24 cellular contexts compared by ENCODE assay signal in the genomic region with DNA sequence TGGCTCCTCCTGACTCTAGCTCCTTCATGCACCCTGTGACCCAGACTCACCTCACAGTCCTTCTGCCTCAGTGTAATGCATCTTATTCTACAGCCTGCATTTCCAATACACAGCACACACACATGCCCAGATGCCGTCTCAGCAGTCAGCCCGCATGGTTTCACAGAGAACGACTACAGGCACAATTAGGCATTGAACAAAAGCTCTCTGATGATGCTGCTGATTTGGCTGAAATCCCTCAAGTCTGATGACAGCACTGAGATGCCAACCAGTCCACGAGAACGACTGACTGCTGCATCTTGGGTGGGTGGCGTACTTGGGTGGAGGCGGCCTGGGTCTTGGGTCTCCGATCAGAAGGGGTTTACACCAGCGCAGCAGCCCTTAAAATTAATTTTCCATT.
DNase-seq lines count a peak whose midpoint lies in the region; TF ChIP-seq lines count a peak whose summit lies in the region.
"Had no signal": no experiment of that assay in that cellular context is flagged by ENCODE, and none has a peak within 500 bp of the region (broad histone marks: within the 10 kb centered on the region; RNA-seq: fewer than 3 reads in every experiment).

No MANE protein-coding gene starts in this region.

- TF ChIP-seq CTCF in BE2C (IDR thresholded peaks at IDR 0.05; ENCODE audit: low read depth, low read length) (no peak), stomach (IDR thresholded peaks at IDR 0.05) (no peak), coronary artery (IDR thresholded peaks at IDR 0.05) (no peak)

- TF ChIP-seq POLR2A in stomach (IDR thresholded peaks at IDR 0.05), result no peak

- intact Hi-C loops in stomach (cut with DNase I; ENCODE audit: low total_unique reads), result no loop called here

- H3K36me3 ChIP-seq in BE2C, result no peaks in the 10 kb centered on the region
- H3K36me3 ChIP-seq in stomach, result no peaks in the 10 kb centered on the region
- H3K36me3 ChIP-seq: BLaER1, brain microvascular endothelial cell, heart right ventricle, Peyer's patch, SJSA1, transverse colon had no signal

- in situ Hi-C loops in SK-MEL-5 (cut with HindIII; ENCODE audit: low pct_unique_long_range_greater_than_20kb, low sequenced_read_pairs), result no loop called here

- H3K4me3 ChIP-seq in BE2C (ENCODE audit: low read depth, low read length) (no peak overlapping the region), stomach (no peak overlapping the region), coronary artery (no peak overlapping the region)
- H3K4me3 ChIP-seq: A549, BLaER1, GM23248, heart right ventricle, mucosa of descending colon, Peyer's patch, SJSA1, transverse colon had no signal

- H3K9me3 ChIP-seq in BE2C (no peaks in the 10 kb centered on the region), stomach (no peaks in the 10 kb centered on the region)
- H3K9me3 ChIP-seq: A549, BLaER1, mucosa of descending colon, Peyer's patch, SJSA1, transverse colon had no signal

- DNase-seq in BE2C (peak; percentile 32), SK-MEL-5 (ENCODE audit: low read depth, low spot score) (peak; percentile 63), globus pallidus (ENCODE audit: low spot score) (peak; percentile 92), nucleus accumbens (lab: John Stamatoyannopoulos, UW) (peak in 48 of 56 donors; percentile 8 to 83 (median 63)), stomach (no peak), coronary artery (ENCODE audit: low spot score) (no peak), SHP77 treated with DMSO at 0.1 percent for 48 hours (lab: John Stamatoyannopoulos, UW) (no peak), NCI-H524 treated with DMSO at 0.1 percent for 48 hours (lab: John Stamatoyannopoulos, UW) (no peak)
- DNase-seq: activated naive CD8-positive, alpha-beta T cell treated with anti-CD3 and anti-CD28 coated beads, Interleukin-2, amount 10 ng/mL, durations not matched to agents 7 days and 5 days; brain microvascular endothelial cell; Calu3; GM23248; heart right ventricle; mucosa of descending colon; NCI-H510A treated with DMSO at 0.1 percent for 48 hours; Peyer's patch; right cardiac atrium; stimulated activated CD4-positive, alpha-beta T cell treated with anti-CD3 and anti-CD28 coated beads, Interleukin-4, amount 100 ng/mL, for 24 hours; T-helper 17 cell; transverse colon had no signal

- H3K27ac ChIP-seq in stomach (no peak overlapping the region), coronary artery (no peak overlapping the region)
- H3K27ac ChIP-seq: A549, BLaER1, brain microvascular endothelial cell, GM23248, heart right ventricle, Peyer's patch, SJSA1, transverse colon, VCaP had no signal

- H3K27me3 ChIP-seq in BE2C (no peaks in the 10 kb centered on the region), stomach (no peaks in the 10 kb centered on the region)
- H3K27me3 ChIP-seq: BLaER1, brain microvascular endothelial cell, heart right ventricle, Peyer's patch, SJSA1, transverse colon had no signal

- TF ChIP-seq EP300 in stomach (IDR thresholded peaks at IDR 0.05), result no peak

- no peaks in the 10 kb centered on the region; the same call in 1 of the 2 replicates for H3K4me1 ChIP-seq in BE2C
- peaks cover 0 to 12% (median 3%) of the 10 kb centered on the region in 4 donors for H3K4me1 ChIP-seq in stomach

- 84 to 90% (median 86%) methylated on average over 8 to 9 of the region's 9 CpGs for WGBS in stomach, 5 donors

Comparison
In these comparisons a context has a peak if more than half of its experiments do, and no peak if none do; other contexts are left out.
1. DNase-seq: peak in BE2C (single experiment), SK-MEL-5 (single experiment), globus pallidus (single experiment) and nucleus accumbens (48 of 56); none in stomach (single experiment), coronary artery (single experiment), SHP77 treated with DMSO at 0.1 percent for 48 hours (single experiment) and NCI-H524 treated with DMSO at 0.1 percent for 48 hours (single experiment).